Comparison of ENCODE assay signal across 9 cellular contexts in the genomic region with DNA sequence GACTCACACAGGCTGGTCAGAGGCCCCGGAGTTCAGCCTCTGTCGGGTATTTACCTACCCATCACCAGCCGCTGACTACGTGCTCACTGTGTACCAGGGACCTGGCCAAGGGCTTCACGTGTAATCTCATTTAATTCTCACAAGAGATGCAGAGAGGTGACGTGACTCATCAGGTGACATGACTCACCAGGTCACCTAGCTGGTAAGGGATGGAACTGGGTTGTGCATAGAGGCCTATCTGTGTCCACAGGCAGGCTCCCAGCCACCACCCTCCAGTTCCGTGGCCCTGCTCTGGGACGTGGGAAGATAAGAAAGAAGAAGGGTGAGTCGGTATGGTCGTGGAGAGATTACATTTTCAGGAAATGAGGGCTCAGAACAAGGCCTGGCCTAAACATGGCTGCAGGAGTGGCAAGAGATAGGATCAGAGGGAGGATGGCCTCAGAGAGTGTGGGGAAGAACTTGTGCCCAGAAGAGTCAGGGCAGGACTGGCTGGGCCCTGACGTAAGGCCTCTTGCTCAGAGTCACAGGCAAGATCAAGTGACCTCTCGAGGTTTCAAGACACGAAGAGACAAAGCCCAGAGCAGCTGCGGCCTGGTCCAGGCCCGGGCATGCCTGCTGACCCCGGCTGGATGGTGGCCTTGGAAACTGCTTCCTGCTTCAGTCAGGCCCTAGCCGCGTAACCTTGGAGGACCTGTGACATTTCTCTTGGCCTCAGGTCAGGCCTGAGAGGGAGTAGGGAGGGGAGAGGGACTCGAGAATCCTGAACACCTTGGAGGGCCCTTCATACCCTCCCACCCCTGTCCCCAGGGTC. TPM values are rescaled to one million over a fixed set of nuclear protein-coding genes. Genes with fewer than 3 reads are reported as not detected.
DNase-seq lines count a peak whose midpoint lies in the region; ATAC-seq, FAIRE-seq and TF ChIP-seq lines count a peak whose summit lies in the region.
"Had no signal": no experiment of that assay in that cellular context is flagged by ENCODE, and none has a peak within 500 bp of the region (broad histone marks: within the 10 kb centered on the region; RNA-seq: fewer than 3 reads in every experiment).

No MANE protein-coding gene starts in this region.

- peaks cover 6% of the 10 kb centered on the region for H3K36me3 ChIP-seq in suprapubic skin

- TF ChIP-seq CTCF in C4-2B (conservative IDR thresholded peaks at IDR 0.05) (no peak), suprapubic skin (IDR thresholded peaks at IDR 0.05) (no peak), GM20000 (IDR thresholded peaks at IDR 0.05; ENCODE audit: extremely low read depth, missing control alignments) (no peak)

- peak; percentile 19 for DNase-seq in MV-4-11 (lab: John Stamatoyannopoulos, UW)
- peak; percentile 62 for DNase-seq in astrocyte of the hippocampus (ENCODE audit: low read depth, low spot score)
- DNase-seq in left lobe of liver (ENCODE audit: low spot score) = no peak
- no peak for DNase-seq in suprapubic skin (ENCODE audit: low spot score in 2 of 2)
- no peak for DNase-seq in GM19239 (ENCODE audit: insufficient read length, low spot score)
- no peak for DNase-seq in GM20000 (ENCODE audit: low spot score)

- WGBS in suprapubic skin = 36% methylated on average over 14 of the region's 19 CpGs

- H3K4me1 ChIP-seq in suprapubic skin = peaks cover 84% of the 10 kb centered on the region

- H3K4me3 ChIP-seq in suprapubic skin = no peak overlapping the region

- FAIRE-seq in GM19239 (lab: Jason Lieb, UNC) = no peak
- FAIRE-seq: endometrium had no signal

- H3K9me3 ChIP-seq in suprapubic skin = no peaks in the 10 kb centered on the region

- no peak for TF ChIP-seq POLR2A in suprapubic skin (IDR thresholded peaks at IDR 0.05)

- TF ChIP-seq EP300 in suprapubic skin (IDR thresholded peaks at IDR 0.05) = no peak

- H3K27ac ChIP-seq in C4-2B (peak overlapping the region; percentile 51), suprapubic skin (peak overlapping the region; percentile 86)

- peak; percentile 22 for ATAC-seq in left lobe of liver
- no peak for ATAC-seq in GM21367 (IDR thresholded peaks at IDR 0.05; ENCODE audit: unreplicated experiment)

- H3K27me3 ChIP-seq in suprapubic skin = no peaks in the 10 kb centered on the region

RNA-seq across cellular contexts. Expression of a gene that starts 52.7 kb away (rescaled TPM):
- 27.9 TPM for total RNA-seq in left lobe of liver
- 10 to 100 TPM; 69.0 to 96.0 (median 90.4) TPM for total RNA-seq in suprapubic skin

Comparison
In these comparisons a context has a peak if more than half of its experiments do, and no peak if none do; other contexts are left out.
1. DNase-seq: peak in MV-4-11 (single experiment) and astrocyte of the hippocampus (single experiment); none in left lobe of liver (single experiment), suprapubic skin (0 of 2), GM19239 (single experiment) and GM20000 (single experiment).